Comparison of ENCODE assay signal across 2 cellular contexts in the genomic region with DNA sequence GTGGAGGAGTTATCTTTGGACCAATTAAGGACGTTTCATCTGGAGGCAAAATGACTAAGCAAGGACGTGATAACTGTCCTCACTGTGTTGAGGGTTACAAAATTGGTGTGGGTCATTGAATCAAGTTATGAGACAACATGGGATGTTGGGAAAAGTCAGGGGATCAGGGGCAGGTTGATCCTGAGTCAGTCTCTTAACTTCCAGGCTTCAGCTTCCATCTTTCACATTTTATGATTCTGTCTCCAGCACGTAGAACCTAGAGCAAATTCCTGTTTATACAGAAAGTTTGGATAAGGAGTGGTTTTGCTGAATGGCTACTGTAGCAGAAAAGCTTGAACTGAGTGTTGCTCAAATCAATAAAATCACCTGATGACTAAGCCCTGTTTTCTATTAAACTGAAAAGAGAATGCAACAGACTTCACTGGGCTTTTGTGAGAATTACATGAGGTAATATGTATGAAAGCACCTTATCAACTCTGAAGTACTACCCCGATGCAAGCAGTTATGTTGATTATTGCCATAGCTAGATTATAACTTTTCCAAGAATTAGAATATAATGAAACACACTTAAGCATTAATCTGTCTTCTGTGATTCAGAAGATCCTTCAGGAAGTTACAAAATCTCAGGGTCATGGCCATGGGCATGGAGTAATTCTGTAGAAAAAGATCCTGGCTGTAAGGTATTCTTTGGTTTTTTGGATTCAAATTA.
TF ChIP-seq lines count a peak whose summit lies in the region.

No MANE protein-coding gene starts in this region.

TF ChIP-seq in liver, 16 proteins besides CTCF, POLR2A, EP300 and RAD21 (continued from another document):
- TF ChIP-seq, protein P1, sequence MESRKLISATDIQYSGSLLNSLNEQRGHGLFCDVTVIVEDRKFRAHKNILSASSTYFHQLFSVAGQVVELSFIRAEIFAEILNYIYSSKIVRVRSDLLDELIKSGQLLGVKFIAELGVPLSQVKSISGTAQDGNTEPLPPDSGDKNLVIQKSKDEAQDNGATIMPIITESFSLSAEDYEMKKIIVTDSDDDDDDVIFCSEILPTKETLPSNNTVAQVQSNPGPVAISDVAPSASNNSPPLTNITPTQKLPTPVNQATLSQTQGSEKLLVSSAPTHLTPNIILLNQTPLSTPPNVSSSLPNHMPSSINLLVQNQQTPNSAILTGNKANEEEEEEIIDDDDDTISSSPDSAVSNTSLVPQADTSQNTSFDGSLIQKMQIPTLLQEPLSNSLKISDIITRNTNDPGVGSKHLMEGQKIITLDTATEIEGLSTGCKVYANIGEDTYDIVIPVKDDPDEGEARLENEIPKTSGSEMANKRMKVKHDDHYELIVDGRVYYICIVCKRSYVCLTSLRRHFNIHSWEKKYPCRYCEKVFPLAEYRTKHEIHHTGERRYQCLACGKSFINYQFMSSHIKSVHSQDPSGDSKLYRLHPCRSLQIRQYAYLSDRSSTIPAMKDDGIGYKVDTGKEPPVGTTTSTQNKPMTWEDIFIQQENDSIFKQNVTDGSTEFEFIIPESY (IDR thresholded peaks at IDR 0.05) = no peak
- peak; percentile 42 for TF ChIP-seq YY1 (IDR thresholded peaks at IDR 0.05)
- TF ChIP-seq EGR1 (IDR thresholded peaks at IDR 0.05; ENCODE audit: low read depth in 2 of 2) = no peak

TF ChIP-seq in HepG2, 621 proteins besides CTCF, POLR2A, EP300 and RAD21 (continued from another document):
- TF ChIP-seq, protein P2, sequence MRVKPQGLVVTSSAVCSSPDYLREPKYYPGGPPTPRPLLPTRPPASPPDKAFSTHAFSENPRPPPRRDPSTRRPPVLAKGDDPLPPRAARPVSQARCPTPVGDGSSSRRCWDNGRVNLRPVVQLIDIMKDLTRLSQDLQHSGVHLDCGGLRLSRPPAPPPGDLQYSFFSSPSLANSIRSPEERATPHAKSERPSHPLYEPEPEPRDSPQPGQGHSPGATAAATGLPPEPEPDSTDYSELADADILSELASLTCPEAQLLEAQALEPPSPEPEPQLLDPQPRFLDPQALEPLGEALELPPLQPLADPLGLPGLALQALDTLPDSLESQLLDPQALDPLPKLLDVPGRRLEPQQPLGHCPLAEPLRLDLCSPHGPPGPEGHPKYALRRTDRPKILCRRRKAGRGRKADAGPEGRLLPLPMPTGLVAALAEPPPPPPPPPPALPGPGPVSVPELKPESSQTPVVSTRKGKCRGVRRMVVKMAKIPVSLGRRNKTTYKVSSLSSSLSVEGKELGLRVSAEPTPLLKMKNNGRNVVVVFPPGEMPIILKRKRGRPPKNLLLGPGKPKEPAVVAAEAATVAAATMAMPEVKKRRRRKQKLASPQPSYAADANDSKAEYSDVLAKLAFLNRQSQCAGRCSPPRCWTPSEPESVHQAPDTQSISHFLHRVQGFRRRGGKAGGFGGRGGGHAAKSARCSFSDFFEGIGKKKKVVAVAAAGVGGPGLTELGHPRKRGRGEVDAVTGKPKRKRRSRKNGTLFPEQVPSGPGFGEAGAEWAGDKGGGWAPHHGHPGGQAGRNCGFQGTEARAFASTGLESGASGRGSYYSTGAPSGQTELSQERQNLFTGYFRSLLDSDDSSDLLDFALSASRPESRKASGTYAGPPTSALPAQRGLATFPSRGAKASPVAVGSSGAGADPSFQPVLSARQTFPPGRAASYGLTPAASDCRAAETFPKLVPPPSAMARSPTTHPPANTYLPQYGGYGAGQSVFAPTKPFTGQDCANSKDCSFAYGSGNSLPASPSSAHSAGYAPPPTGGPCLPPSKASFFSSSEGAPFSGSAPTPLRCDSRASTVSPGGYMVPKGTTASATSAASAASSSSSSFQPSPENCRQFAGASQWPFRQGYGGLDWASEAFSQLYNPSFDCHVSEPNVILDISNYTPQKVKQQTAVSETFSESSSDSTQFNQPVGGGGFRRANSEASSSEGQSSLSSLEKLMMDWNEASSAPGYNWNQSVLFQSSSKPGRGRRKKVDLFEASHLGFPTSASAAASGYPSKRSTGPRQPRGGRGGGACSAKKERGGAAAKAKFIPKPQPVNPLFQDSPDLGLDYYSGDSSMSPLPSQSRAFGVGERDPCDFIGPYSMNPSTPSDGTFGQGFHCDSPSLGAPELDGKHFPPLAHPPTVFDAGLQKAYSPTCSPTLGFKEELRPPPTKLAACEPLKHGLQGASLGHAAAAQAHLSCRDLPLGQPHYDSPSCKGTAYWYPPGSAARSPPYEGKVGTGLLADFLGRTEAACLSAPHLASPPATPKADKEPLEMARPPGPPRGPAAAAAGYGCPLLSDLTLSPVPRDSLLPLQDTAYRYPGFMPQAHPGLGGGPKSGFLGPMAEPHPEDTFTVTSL (CRISPR knock-in tag; IDR thresholded peaks at IDR 0.05; ENCODE audit: borderline replicate concordance) = no peak
- TF ChIP-seq, protein P3, sequence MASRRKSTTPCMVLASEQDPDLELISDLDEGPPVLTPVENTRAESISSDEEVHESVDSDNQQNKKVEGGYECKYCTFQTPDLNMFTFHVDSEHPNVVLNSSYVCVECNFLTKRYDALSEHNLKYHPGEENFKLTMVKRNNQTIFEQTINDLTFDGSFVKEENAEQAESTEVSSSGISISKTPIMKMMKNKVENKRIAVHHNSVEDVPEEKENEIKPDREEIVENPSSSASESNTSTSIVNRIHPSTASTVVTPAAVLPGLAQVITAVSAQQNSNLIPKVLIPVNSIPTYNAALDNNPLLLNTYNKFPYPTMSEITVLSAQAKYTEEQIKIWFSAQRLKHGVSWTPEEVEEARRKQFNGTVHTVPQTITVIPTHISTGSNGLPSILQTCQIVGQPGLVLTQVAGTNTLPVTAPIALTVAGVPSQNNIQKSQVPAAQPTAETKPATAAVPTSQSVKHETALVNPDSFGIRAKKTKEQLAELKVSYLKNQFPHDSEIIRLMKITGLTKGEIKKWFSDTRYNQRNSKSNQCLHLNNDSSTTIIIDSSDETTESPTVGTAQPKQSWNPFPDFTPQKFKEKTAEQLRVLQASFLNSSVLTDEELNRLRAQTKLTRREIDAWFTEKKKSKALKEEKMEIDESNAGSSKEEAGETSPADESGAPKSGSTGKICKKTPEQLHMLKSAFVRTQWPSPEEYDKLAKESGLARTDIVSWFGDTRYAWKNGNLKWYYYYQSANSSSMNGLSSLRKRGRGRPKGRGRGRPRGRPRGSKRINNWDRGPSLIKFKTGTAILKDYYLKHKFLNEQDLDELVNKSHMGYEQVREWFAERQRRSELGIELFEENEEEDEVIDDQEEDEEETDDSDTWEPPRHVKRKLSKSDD (CRISPR knock-in tag; IDR thresholded peaks at IDR 0.05; ENCODE audit: low read depth) = no peak
- TF ChIP-seq ZFP36L1 (CRISPR knock-in tag; IDR thresholded peaks at IDR 0.05) (no peak), ZNF510 (CRISPR knock-in tag; IDR thresholded peaks at IDR 0.05; ENCODE audit: low read depth) (no peak), HNRNPL (IDR thresholded peaks at IDR 0.05; ENCODE audit: low read depth, low read length) (no peak), ZMYM4 (CRISPR knock-in tag; IDR thresholded peaks at IDR 0.05) (no peak), NPAS2 (CRISPR knock-in tag; IDR thresholded peaks at IDR 0.05; ENCODE audit: borderline replicate concordance) (no peak)
- TF ChIP-seq, protein P4, sequence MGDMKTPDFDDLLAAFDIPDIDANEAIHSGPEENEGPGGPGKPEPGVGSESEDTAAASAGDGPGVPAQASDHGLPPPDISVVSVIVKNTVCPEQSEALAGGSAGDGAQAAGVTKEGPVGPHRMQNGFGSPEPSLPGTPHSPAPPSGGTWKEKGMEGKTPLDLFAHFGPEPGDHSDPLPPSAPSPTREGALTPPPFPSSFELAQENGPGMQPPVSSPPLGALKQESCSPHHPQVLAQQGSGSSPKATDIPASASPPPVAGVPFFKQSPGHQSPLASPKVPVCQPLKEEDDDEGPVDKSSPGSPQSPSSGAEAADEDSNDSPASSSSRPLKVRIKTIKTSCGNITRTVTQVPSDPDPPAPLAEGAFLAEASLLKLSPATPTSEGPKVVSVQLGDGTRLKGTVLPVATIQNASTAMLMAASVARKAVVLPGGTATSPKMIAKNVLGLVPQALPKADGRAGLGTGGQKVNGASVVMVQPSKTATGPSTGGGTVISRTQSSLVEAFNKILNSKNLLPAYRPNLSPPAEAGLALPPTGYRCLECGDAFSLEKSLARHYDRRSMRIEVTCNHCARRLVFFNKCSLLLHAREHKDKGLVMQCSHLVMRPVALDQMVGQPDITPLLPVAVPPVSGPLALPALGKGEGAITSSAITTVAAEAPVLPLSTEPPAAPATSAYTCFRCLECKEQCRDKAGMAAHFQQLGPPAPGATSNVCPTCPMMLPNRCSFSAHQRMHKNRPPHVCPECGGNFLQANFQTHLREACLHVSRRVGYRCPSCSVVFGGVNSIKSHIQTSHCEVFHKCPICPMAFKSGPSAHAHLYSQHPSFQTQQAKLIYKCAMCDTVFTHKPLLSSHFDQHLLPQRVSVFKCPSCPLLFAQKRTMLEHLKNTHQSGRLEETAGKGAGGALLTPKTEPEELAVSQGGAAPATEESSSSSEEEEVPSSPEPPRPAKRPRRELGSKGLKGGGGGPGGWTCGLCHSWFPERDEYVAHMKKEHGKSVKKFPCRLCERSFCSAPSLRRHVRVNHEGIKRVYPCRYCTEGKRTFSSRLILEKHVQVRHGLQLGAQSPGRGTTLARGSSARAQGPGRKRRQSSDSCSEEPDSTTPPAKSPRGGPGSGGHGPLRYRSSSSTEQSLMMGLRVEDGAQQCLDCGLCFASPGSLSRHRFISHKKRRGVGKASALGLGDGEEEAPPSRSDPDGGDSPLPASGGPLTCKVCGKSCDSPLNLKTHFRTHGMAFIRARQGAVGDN (CRISPR knock-in tag; IDR thresholded peaks at IDR 0.05) = no peak
- TF ChIP-seq, protein P5, sequence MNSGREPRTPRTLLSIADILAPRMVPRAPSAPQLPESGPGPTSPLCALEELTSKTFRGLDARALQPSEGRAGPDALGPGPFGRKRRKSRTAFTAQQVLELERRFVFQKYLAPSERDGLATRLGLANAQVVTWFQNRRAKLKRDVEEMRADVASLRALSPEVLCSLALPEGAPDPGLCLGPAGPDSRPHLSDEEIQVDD (CRISPR knock-in tag; IDR thresholded peaks at IDR 0.05; ENCODE audit: borderline replicate concordance) = no peak
- TF ChIP-seq, protein P6, sequence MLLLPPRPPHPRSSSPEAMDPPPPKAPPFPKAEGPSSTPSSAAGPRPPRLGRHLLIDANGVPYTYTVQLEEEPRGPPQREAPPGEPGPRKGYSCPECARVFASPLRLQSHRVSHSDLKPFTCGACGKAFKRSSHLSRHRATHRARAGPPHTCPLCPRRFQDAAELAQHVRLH (CRISPR knock-in tag; IDR thresholded peaks at IDR 0.05; ENCODE audit: borderline replicate concordance, low read depth) = no peak
TF ChIP-seq in HepG2: peak in this region for 0.
